ENCODE assay signal across 12 cellular contexts in the genomic region with DNA sequence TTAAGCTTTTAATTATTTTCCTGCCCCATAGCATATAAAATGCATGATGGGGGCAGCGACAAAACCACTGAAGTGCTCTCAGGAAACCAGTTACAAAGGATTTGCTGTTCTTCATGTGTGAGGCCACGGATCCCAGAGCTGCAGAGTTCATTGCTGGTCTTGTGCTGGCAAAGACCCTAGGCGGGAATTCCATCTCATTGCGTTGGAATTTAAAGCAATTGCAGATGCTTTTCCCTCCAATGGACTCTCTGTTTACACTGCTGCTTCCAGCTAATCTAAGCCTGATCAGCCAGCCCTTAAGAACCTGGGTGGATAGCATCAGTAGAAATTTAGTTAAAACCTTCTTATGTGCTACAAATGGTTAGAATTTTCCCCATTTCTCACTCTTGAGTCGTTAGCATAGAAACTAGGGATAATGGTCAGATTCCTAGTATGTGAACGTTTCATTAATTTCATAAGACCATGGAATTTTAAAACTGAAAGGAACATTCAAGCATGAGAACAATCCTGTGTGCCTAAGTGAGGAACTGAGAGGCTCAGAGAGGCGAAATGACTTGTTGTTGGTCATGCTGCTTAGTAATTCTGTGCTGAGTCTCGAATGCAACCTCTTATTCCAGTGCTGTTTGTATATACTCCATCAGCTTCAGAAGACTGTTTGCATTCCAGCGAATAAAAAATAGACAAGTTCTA. TPM values are rescaled to one million over a fixed set of nuclear protein-coding genes. Genes with fewer than 3 reads are reported as not detected.
A peak's percentile ranks its signal among the peaks of the same experiment; 100 is the strongest.
DNase-seq lines count a peak whose midpoint lies in the region; ATAC-seq and TF ChIP-seq lines count a peak whose summit lies in the region.
"Had no signal": no experiment of that assay in that cellular context is flagged by ENCODE, and none has a peak within 500 bp of the region (broad histone marks: within the 10 kb centered on the region; RNA-seq: fewer than 3 reads in every experiment).

No MANE protein-coding gene starts in this region.

- H3K4me2 ChIP-seq in mammary epithelial cell (ENCODE audit: insufficient read depth, low read depth, low read length) = no peak overlapping the region

- intact Hi-C loops in left ventricle myocardium superior (cut with micrococcal nuclease) (no loop called here), Right ventricle myocardium superior (cut with DNase I) (no loop called here), mammary epithelial cell (cut with micrococcal nuclease) (no loop called here), left cardiac atrium (cut with DNase I) (no loop called here)

- no peak overlapping the region for H3K9ac ChIP-seq in mammary epithelial cell (ENCODE audit: insufficient read depth, low read length)

- H3K9me3 ChIP-seq in mammary epithelial cell (replicated peaks; ENCODE audit: insufficient read depth, low read length) = no peaks in the 10 kb centered on the region
- H3K9me3 ChIP-seq in effector memory CD4-positive, alpha-beta T cell (ENCODE audit: control insufficient read depth, low read length) = no peaks in the 10 kb centered on the region

- DNase-seq in left ventricle myocardium superior (no peak), Right ventricle myocardium superior (no peak), mammary epithelial cell (peak; percentile 20), mucosa of gallbladder (ENCODE audit: low spot score) (peak; percentile 51), HuH-7.5 (ENCODE audit: low spot score) (no peak), NCI-H1092 treated with DMSO at 0.1 percent for 48 hours (lab: John Stamatoyannopoulos, UW) (no peak), left cardiac atrium (no peak)
- DNase-seq in effector memory CD4-positive, alpha-beta T cell = no peak
- DNase-seq: AML-193, NCI-H446, right cardiac atrium had no signal

- peaks cover 28% of the 10 kb centered on the region for H3K36me3 ChIP-seq in mammary epithelial cell (ENCODE audit: insufficient read depth, low read length)
- peaks cover 85% of the 10 kb centered on the region for H3K36me3 ChIP-seq in effector memory CD4-positive, alpha-beta T cell (ENCODE audit: control insufficient read depth, insufficient read depth, low read length)

- no peaks in the 10 kb centered on the region for H3K79me2 ChIP-seq in mammary epithelial cell (ENCODE audit: insufficient read depth, low read length)

- BruUV-seq in mammary epithelial cell (replicated peaks; lab: Mats Ljungman, UMichigan) = no TSS peak

- in situ Hi-C loops in mammary epithelial cell (cut with MboI; ENCODE audit: low sequenced_read_pairs in 2 of 2) = no loop called here

- WGBS in mammary epithelial cell (ENCODE audit: low coverage, missing lambda C conversion rate) = 58% methylated on average over 9 of the region's 9 CpGs

- no peaks in the 10 kb centered on the region for H4K20me1 ChIP-seq in mammary epithelial cell (ENCODE audit: insufficient read depth, low read length)

- H3K4me1 ChIP-seq in mammary epithelial cell (ENCODE audit: insufficient read depth, low read length) = no peaks in the 10 kb centered on the region
- H3K4me1 ChIP-seq in effector memory CD4-positive, alpha-beta T cell (ENCODE audit: control insufficient read depth, insufficient read depth, low read length, poor library complexity, severe bottlenecking) = peaks cover 3% of the 10 kb centered on the region

- H3K4me3 ChIP-seq in mammary epithelial cell (replicated peaks in 1 of 3; ENCODE audit: insufficient read depth in 1 of 3, low read depth in 2 of 3, low read length in 3 of 3) = no peak overlapping the region
- no peak overlapping the region for H3K4me3 ChIP-seq in effector memory CD4-positive, alpha-beta T cell (ENCODE audit: insufficient read depth, low read depth, low read length, poor library complexity, severe bottlenecking)
- H3K4me3 ChIP-seq: SK-N-MC had no signal

- no peak for TF ChIP-seq CTCF in mammary epithelial cell (conservative IDR thresholded peaks at IDR 0.05 in 1 of 2, IDR thresholded peaks at IDR 0.05 in 1 of 2; ENCODE audit: extremely low read depth in 1 of 2, insufficient read depth in 1 of 2, low read depth in 1 of 2, low read length in 2 of 2)

- CTCF ChIA-PET in mammary epithelial cell (lab: Charles Lee; ENCODE audit: low non-redundant PET) = no interaction called here

- H3K27me3 ChIP-seq in mammary epithelial cell (ENCODE audit: insufficient read depth, low read length) = no peaks in the 10 kb centered on the region
- H3K27me3 ChIP-seq in effector memory CD4-positive, alpha-beta T cell (replicated peaks; ENCODE audit: control insufficient read depth, insufficient read depth, low read length, poor library complexity, severe bottlenecking) = no peaks in the 10 kb centered on the region

- H3K27ac ChIP-seq in mammary epithelial cell (ENCODE audit: insufficient read depth, low read depth, low read length) = no peak overlapping the region
- H3K27ac ChIP-seq in effector memory CD4-positive, alpha-beta T cell (ENCODE audit: insufficient read depth, low read length, poor library complexity, severe bottlenecking) = no peak overlapping the region
- H3K27ac ChIP-seq: SK-N-MC had no signal

- ATAC-seq in left ventricle myocardium superior = peak; percentile 27
- no peak for ATAC-seq in Right ventricle myocardium superior (ENCODE audit: poor library complexity)
- no peak for ATAC-seq in left cardiac atrium
- ATAC-seq: right cardiac atrium had no signal

- no peak overlapping the region for H2AFZ ChIP-seq in mammary epithelial cell (ENCODE audit: low read depth, low read length)

- dilution Hi-C loops in mammary epithelial cell (cut with HindIII; ENCODE audit: low sequenced_read_pairs) = no loop called here

RNA-seq across cellular contexts. Expression of a gene that starts 36.1 kb away (rescaled TPM):
- total RNA-seq in left ventricle myocardium superior (56.6 TPM), Right ventricle myocardium superior (52.0 TPM), mammary epithelial cell (10 to 100 TPM; 67.5 to 78.0 TPM), mucosa of gallbladder (34.9 TPM), left cardiac atrium (10 to 100 TPM; 37.4 to 47.0 TPM)
- polyA plus RNA-seq in mammary epithelial cell = 109 TPM
- polyA minus RNA-seq in mammary epithelial cell = 110 TPM

Comparison
In these comparisons a context has a peak if more than half of its experiments do, and no peak if none do; other contexts are left out.
1. DNase-seq: peak in mammary epithelial cell (single experiment) and mucosa of gallbladder (single experiment); none in left ventricle myocardium superior (single experiment), Right ventricle myocardium superior (single experiment), HuH-7.5 (single experiment), NCI-H1092 treated with DMSO at 0.1 percent for 48 hours (single experiment), left cardiac atrium (single experiment) and effector memory CD4-positive, alpha-beta T cell (0 of 3).